Comparison of ENCODE assay signal across 33 cellular contexts in genomic region chr7:99234185-99234584, GRCh38. TPM values are rescaled to one million over a fixed set of nuclear protein-coding genes. Genes with fewer than 3 reads are reported as not detected.
"Had no signal": no experiment of that assay in that cellular context is flagged by ENCODE, and none has a peak within 500 bp of the region (broad histone marks: within the 10 kb centered on the region; RNA-seq: fewer than 3 reads in every experiment).

No MANE protein-coding gene starts in this region.

- H3K4me3 Mint-ChIP-seq: stimulated activated effector memory CD8-positive, alpha-beta T cell treated with anti-CD3 and anti-CD28 coated beads, Interleukin-12 subunit alpha, Interleukin-12 subunit beta, amount 100 ng/mL, for 72 hours; stimulated activated memory B cell treated with anti-CD40 and anti-IgM and Interleukin-4, amounts not matched to agents 10 μg/mL and 1 μg/mL and 100 μg/mL, for 72 hours; stimulated activated naive B cell treated with anti-CD40 and anti-IgM and Interleukin-4, amounts not matched to agents 10 μg/mL and 1 μg/mL and 100 μg/mL, for 72 hours; stimulated activated naive CD8-positive, alpha-beta T cell treated with anti-CD3 and anti-CD28 coated beads, Interleukin-15, amount 100 ng/mL, for 72 hours; stimulated activated naive CD8-positive, alpha-beta T cell treated with anti-CD3 and anti-CD28 coated beads, Interleukin-15, Interleukin-2, amounts not matched to agents 100 ng/mL and 50 ng/mL, for 24 hours; type B pancreatic cell had no signal

- H3K9me3 Mint-ChIP-seq: stimulated activated effector memory CD8-positive, alpha-beta T cell treated with anti-CD3 and anti-CD28 coated beads, Interleukin-12 subunit alpha, Interleukin-12 subunit beta, amount 100 ng/mL, for 72 hours; stimulated activated naive CD8-positive, alpha-beta T cell treated with anti-CD3 and anti-CD28 coated beads, Interleukin-15, Interleukin-2, amounts not matched to agents 100 ng/mL and 50 ng/mL, for 24 hours had no signal

- H3K4me1 ChIP-seq: stomach, suprapubic skin, testis, thyroid gland, tibial artery, tibial nerve, transverse colon, upper lobe of left lung, upper lobe of right lung, uterus, vagina had no signal

- H3K36me3 ChIP-seq: stomach, suprapubic skin, thoracic aorta, thyroid gland, tibial artery, tibial nerve, transverse colon, upper lobe of left lung, upper lobe of right lung, uterus, vagina had no signal

- ATAC-seq: stimulated activated effector memory CD8-positive, alpha-beta T cell treated with anti-CD3 and anti-CD28 coated beads, Interleukin-12 subunit alpha, Interleukin-12 subunit beta, amount 100 ng/mL, for 72 hours; stimulated activated memory B cell treated with anti-CD40 and anti-IgM and Interleukin-4, amounts not matched to agents 10 μg/mL and 1 μg/mL and 100 μg/mL, for 72 hours; stimulated activated naive B cell treated with anti-CD40 and anti-IgM and Interleukin-4, amounts not matched to agents 10 μg/mL and 1 μg/mL and 100 μg/mL, for 72 hours; stimulated activated naive CD8-positive, alpha-beta T cell treated with anti-CD3 and anti-CD28 coated beads, Interleukin-15, amount 100 ng/mL, for 72 hours; stimulated activated naive CD8-positive, alpha-beta T cell treated with anti-CD3 and anti-CD28 coated beads, Interleukin-15, Interleukin-2, amounts not matched to agents 100 U/mL and 50 U/mL, for 24 hours; upper lobe of right lung had no signal

- H3K27ac ChIP-seq: stomach, suprapubic skin, testis, thoracic aorta, thyroid gland, tibial artery, tibial nerve, transverse colon, upper lobe of left lung, upper lobe of right lung, uterus, vagina had no signal

- H3K4me1 Mint-ChIP-seq: stimulated activated effector memory CD8-positive, alpha-beta T cell treated with anti-CD3 and anti-CD28 coated beads, Interleukin-12 subunit alpha, Interleukin-12 subunit beta, amount 100 ng/mL, for 72 hours; stimulated activated memory B cell treated with anti-CD40 and anti-IgM and Interleukin-4, amounts not matched to agents 10 μg/mL and 1 μg/mL and 100 μg/mL, for 72 hours; stimulated activated naive B cell treated with anti-CD40 and anti-IgM and Interleukin-4, amounts not matched to agents 10 μg/mL and 1 μg/mL and 100 μg/mL, for 72 hours; stimulated activated naive CD8-positive, alpha-beta T cell treated with anti-CD3 and anti-CD28 coated beads, Interleukin-15, amount 100 ng/mL, for 72 hours had no signal

- H3K36me3 Mint-ChIP-seq: stimulated activated effector memory CD8-positive, alpha-beta T cell treated with anti-CD3 and anti-CD28 coated beads, Interleukin-12 subunit alpha, Interleukin-12 subunit beta, amount 100 ng/mL, for 72 hours; stimulated activated memory B cell treated with anti-CD40 and anti-IgM and Interleukin-4, amounts not matched to agents 10 μg/mL and 1 μg/mL and 100 μg/mL, for 72 hours; stimulated activated naive B cell treated with anti-CD40 and anti-IgM and Interleukin-4, amounts not matched to agents 10 μg/mL and 1 μg/mL and 100 μg/mL, for 72 hours; type B pancreatic cell had no signal

- H3K27me3 Mint-ChIP-seq: stimulated activated naive CD8-positive, alpha-beta T cell treated with anti-CD3 and anti-CD28 coated beads, Interleukin-15, amount 100 ng/mL, for 72 hours; type B pancreatic cell had no signal

- FAIRE-seq: urothelium cell line had no signal

- H3K27me3 ChIP-seq: stomach, testis, thyroid gland, tibial artery, tibial nerve, transverse colon, upper lobe of left lung, upper lobe of right lung, uterus, vagina had no signal

- H3K4me3 ChIP-seq: stomach, suprapubic skin, testis, thoracic aorta, thyroid gland, tibial artery, tibial nerve, transverse colon, upper lobe of left lung, upper lobe of right lung, uterus, vagina had no signal

- DNase-seq: stimulated activated CD4-positive, alpha-beta T cell treated with anti-CD3 and anti-CD28 coated beads, Interleukin-2, amount 100 ng/mL, for 48 hours; stimulated activated CD4-positive, alpha-beta T cell treated with anti-CD3 and anti-CD28 coated beads, Interleukin-4, amount 100 ng/mL, for 1 hour; stimulated activated CD4-positive, alpha-beta T cell treated with anti-CD3 and anti-CD28 coated beads, Interleukin-4, amount 100 ng/mL, for 24 hours; stimulated activated CD4-positive, alpha-beta T cell treated with anti-CD3 and anti-CD28 coated beads, Interleukin-4, amount 100 ng/mL, for 4 hours; stimulated activated CD8-positive, alpha-beta memory T cell treated with anti-CD3 and anti-CD28 coated beads, Interleukin-4, amount 100 ng/mL, for 48 hours; stimulated activated naive B cell treated with anti-CD40 and anti-IgM and Interleukin-4, amounts not matched to agents 10 μg/mL and 1 μg/mL and 100 μg/mL, for 72 hours; stimulated activated naive CD4-positive, alpha-beta T cell; stimulated activated naive CD4-positive, alpha-beta T cell treated with Interleukin-2 at 50 U/mL for 16 hours; stimulated activated naive CD8-positive, alpha-beta T cell treated with anti-CD3 and anti-CD28 coated beads, Interleukin-15, amount 100 ng/mL, for 72 hours; stimulated activated naive CD8-positive, alpha-beta T cell treated with anti-CD3 and anti-CD28 coated beads, Interleukin-15, Interleukin-2, amounts not matched to agents 100 U/mL and 50 U/mL, for 24 hours; stomach; substantia nigra; testis; thyroid gland; tibial artery; transverse colon; trophoblast cell; upper lobe of left lung; upper lobe of right lung; uterus had no signal

- H3K27ac Mint-ChIP-seq: stimulated activated effector memory CD8-positive, alpha-beta T cell treated with anti-CD3 and anti-CD28 coated beads, Interleukin-12 subunit alpha, Interleukin-12 subunit beta, amount 100 ng/mL, for 72 hours; stimulated activated memory B cell treated with anti-CD40 and anti-IgM and Interleukin-4, amounts not matched to agents 10 μg/mL and 1 μg/mL and 100 μg/mL, for 72 hours; stimulated activated naive B cell treated with anti-CD40 and anti-IgM and Interleukin-4, amounts not matched to agents 10 μg/mL and 1 μg/mL and 100 μg/mL, for 72 hours; stimulated activated naive CD8-positive, alpha-beta T cell treated with anti-CD3 and anti-CD28 coated beads, Interleukin-15, amount 100 ng/mL, for 72 hours; stimulated activated naive CD8-positive, alpha-beta T cell treated with anti-CD3 and anti-CD28 coated beads, Interleukin-15, Interleukin-2, amounts not matched to agents 100 ng/mL and 50 ng/mL, for 24 hours; type B pancreatic cell had no signal

- H3K9me3 ChIP-seq: stomach, suprapubic skin, testis, thoracic aorta, thyroid gland, tibial artery, transverse colon, upper lobe of right lung, uterus, vagina had no signal

RNA-seq across cellular contexts. Expression of gene KPNA7, which starts 26.3 kb away (rescaled TPM):
- total RNA-seq: subcutaneous adipose tissue, suprapubic skin, temporal lobe, thoracic aorta, thyroid gland, ureter, urinary bladder, uterus, vagina had no signal

RNA-seq across cellular contexts. Expression of gene MYH16, which starts 38.5 kb away (rescaled TPM):
- total RNA-seq: subcutaneous adipose tissue, suprapubic skin, temporal lobe, thoracic aorta, thyroid gland, tibial nerve, transverse colon, upper lobe of right lung, ureter, urinary bladder, uterus, vagina had no signal
- polyA plus RNA-seq: urinary bladder had no signal
